ENCODE assay signal across 8 cellular contexts in the genomic region with DNA sequence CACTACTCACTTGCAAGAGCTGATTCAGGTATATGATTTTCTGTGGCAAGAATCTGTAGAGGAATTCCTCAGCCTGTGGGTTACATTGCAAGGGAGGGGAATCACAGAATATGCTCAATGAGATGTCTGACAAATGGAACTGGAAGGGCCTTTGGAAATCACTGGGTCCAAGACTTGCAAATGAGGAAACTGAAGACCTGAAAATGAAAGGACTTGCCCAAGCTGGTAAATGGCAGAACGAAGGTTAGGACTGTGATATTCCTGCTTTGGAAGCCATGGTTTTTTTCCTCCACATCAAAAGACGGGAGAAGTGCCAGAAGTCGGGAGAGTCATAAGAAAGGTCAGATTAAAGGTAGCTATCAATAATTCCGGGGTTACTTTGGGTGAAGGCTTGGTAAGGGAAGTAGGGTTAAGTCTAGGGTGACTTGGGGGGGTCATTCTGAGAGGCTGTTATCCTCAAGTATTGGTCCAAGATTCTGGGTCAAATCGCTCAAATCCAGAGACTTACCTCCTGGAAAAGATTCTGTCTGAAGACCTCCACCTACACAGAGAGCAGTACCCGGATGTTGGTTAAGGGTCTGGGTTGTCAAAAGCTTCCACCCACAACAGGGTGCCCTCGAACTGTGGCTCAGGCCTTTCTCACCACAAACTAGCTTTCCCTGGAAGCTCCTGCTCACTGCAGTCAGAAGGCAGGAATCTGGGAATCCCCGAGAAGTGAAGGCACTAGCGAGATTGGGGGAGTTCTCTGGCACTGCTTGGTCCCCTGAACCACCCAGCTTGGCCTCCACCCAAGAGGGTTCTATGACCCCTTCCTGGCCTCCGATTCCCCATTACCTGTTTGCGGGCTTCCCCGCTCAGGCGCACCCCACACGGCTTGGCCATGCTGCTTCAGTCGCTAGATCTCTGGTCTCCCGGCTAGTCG. TPM values are rescaled to one million over a fixed set of nuclear protein-coding genes. Genes with fewer than 3 reads are reported as not detected.
DNase-seq lines count a peak whose midpoint lies in the region; ATAC-seq and TF ChIP-seq lines count a peak whose summit lies in the region.

A gene with protein sequence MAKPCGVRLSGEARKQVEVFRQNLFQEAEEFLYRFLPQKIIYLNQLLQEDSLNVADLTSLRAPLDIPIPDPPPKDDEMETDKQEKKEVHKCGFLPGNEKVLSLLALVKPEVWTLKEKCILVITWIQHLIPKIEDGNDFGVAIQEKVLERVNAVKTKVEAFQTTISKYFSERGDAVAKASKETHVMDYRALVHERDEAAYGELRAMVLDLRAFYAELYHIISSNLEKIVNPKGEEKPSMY (minus strand): TSS at position 911 of the 922 bp plus-strand sequence. CDS start 29 bp downstream, at position 882.

- peaks cover 45% of the 10 kb centered on the region for H3K4me1 ChIP-seq in body of pancreas

- 1% methylated on average over 16 to 17 of the region's 17 CpGs for WGBS in body of pancreas, 2 donors

- H3K4me1 Mint-ChIP-seq in stimulated activated naive B cell treated with anti-CD40 and anti-IgM and Interleukin-4, amounts not matched to agents 10 μg/mL and 1 μg/mL and 100 μg/mL, for 72 hours: peaks cover 44 to 76% of the 10 kb centered on the region in 2 donors

- no peaks in the 10 kb centered on the region for H3K27me3 ChIP-seq in MG63
- no peaks in the 10 kb centered on the region for H3K27me3 ChIP-seq in body of pancreas
- no peaks in the 10 kb centered on the region for H3K27me3 ChIP-seq in kidney epithelial cell (ENCODE audit: control insufficient read depth, insufficient read depth, low read length)

- peaks cover 32% of the 10 kb centered on the region for H3K36me3 ChIP-seq in MG63
- peaks cover 0 to 9% of the 10 kb centered on the region in 2 donors for H3K36me3 ChIP-seq in body of pancreas (replicated peaks in 1 of 2; ENCODE audit: insufficient read depth in 1 of 2, low read depth in 2 of 2)
- peaks cover 4% of the 10 kb centered on the region for H3K36me3 ChIP-seq in kidney epithelial cell (ENCODE audit: control insufficient read depth, insufficient read depth, low read length)

- no peaks in the 10 kb centered on the region for H3K9me3 Mint-ChIP-seq in stimulated activated naive B cell treated with anti-CD40 and anti-IgM and Interleukin-4, amounts not matched to agents 10 μg/mL and 1 μg/mL and 100 μg/mL, for 72 hours

- no peaks in the 10 kb centered on the region for H3K27me3 Mint-ChIP-seq in stimulated activated naive B cell treated with anti-CD40 and anti-IgM and Interleukin-4, amounts not matched to agents 10 μg/mL and 1 μg/mL and 100 μg/mL, for 72 hours

- H3K27ac ChIP-seq in body of pancreas: peak within 1 kb of the TSS; percentile 78 to 93 (median 84)

- H3K4me3 Mint-ChIP-seq in stimulated activated naive B cell treated with anti-CD40 and anti-IgM and Interleukin-4, amounts not matched to agents 10 μg/mL and 1 μg/mL and 100 μg/mL, for 72 hours: peak within 1 kb of the TSS; percentile 96 to 97

- H3K27ac Mint-ChIP-seq in stimulated activated naive B cell treated with anti-CD40 and anti-IgM and Interleukin-4, amounts not matched to agents 10 μg/mL and 1 μg/mL and 100 μg/mL, for 72 hours: peak within 1 kb of the TSS; percentile 97

- H3K4me3 ChIP-seq in MG63 (peak within 1 kb of the TSS; percentile 94), body of pancreas (peak within 1 kb of the TSS; percentile 87 to 96), kidney epithelial cell (ENCODE audit: low read depth, low read length) (peak within 1 kb of the TSS; percentile 89)

- H3K9me3 ChIP-seq in MG63 (no peaks in the 10 kb centered on the region), body of pancreas (no peaks in the 10 kb centered on the region)

- DNase-seq in ELR (ENCODE audit: low read depth) (peak; percentile 75), MG63 (no peak), body of pancreas (no peak), kidney epithelial cell (ENCODE audit: low read depth) (no peak), AG20443 (ENCODE audit: low spot score) (no peak), pons (ENCODE audit: low spot score) (no peak)
- no peak for DNase-seq in stimulated activated naive B cell treated with anti-CD40 and anti-IgM and Interleukin-4, amounts not matched to agents 10 μg/mL and 1 μg/mL and 100 μg/mL, for 72 hours

- no peak for TF ChIP-seq CTCF in body of pancreas (IDR thresholded peaks at IDR 0.05)
- TF ChIP-seq CTCF in kidney epithelial cell (IDR thresholded peaks at IDR 0.05; ENCODE audit: insufficient read depth, low read length, poor library complexity, severe bottlenecking): no peak

- H3K36me3 Mint-ChIP-seq in stimulated activated naive B cell treated with anti-CD40 and anti-IgM and Interleukin-4, amounts not matched to agents 10 μg/mL and 1 μg/mL and 100 μg/mL, for 72 hours: peaks cover 50 to 56% of the 10 kb centered on the region in 2 donors

- intact Hi-C loops in body of pancreas (cut with DNase I): no loop called here

- ATAC-seq in body of pancreas: no peak
- ATAC-seq in stimulated activated naive B cell treated with anti-CD40 and anti-IgM and Interleukin-4, amounts not matched to agents 10 μg/mL and 1 μg/mL and 100 μg/mL, for 72 hours (replicated peaks): no peak
- no peak for ATAC-seq in HG03196 (IDR thresholded peaks at IDR 0.05; ENCODE audit: unreplicated experiment)

- TF ChIP-seq POLR2A in body of pancreas (IDR thresholded peaks at IDR 0.05): peak in 2 of 3 donors; percentile 10 to 26

RNA-seq across cellular contexts. Expression of the gene that starts here (rescaled TPM):
- 84.9 and 111 TPM in 2 replicates for total RNA-seq in MG63 (2014; rRNA removed; shearing (Covaris generic); ENCODE audit: low replicate concordance)
- total RNA-seq in body of pancreas (10 to 100 TPM; 29.3 to 30.4 TPM), kidney epithelial cell (110 and 115 TPM in 2 replicates)
